Comparison of ENCODE assay signal across 8 cellular contexts in genomic region chr19:44644391-44645016, GRCh38. TPM values are rescaled to one million over a fixed set of nuclear protein-coding genes. Genes with fewer than 3 reads are reported as not detected.
A peak's percentile ranks its signal among the peaks of the same experiment; 100 is the strongest.
DNase-seq lines count a peak whose midpoint lies in the region; ATAC-seq and TF ChIP-seq lines count a peak whose summit lies in the region.

No MANE protein-coding gene starts in this region.

- H3K36me3 ChIP-seq in RWPE2 (ENCODE audit: low read depth) = peaks cover 37% of the 10 kb centered on the region
- peaks cover under 1% of the 10 kb centered on the region for H3K36me3 ChIP-seq in mucosa of stomach (ENCODE audit: control insufficient read depth, insufficient read depth, low read length)
- H3K36me3 ChIP-seq in aorta (ENCODE audit: control insufficient read depth in 1 of 2, insufficient read depth in 2 of 2, low read length in 1 of 2) = no peaks in the 10 kb centered on the region

- H3K4me1 Mint-ChIP-seq in effector memory CD8-positive, alpha-beta T cell (ENCODE audit: low read depth in 2 of 2) = peaks cover 0 to 3% of the 10 kb centered on the region in 2 donors

- H3K27me3 ChIP-seq in RWPE2 (ENCODE audit: insufficient read depth, poor library complexity, severe bottlenecking) (no peaks in the 10 kb centered on the region), mucosa of stomach (ENCODE audit: control insufficient read depth, insufficient read depth, low read length) (no peaks in the 10 kb centered on the region), aorta (ENCODE audit: control insufficient read depth in 1 of 2, insufficient read depth in 2 of 2, low read length in 1 of 2) (no peaks in the 10 kb centered on the region)

- no peak for TF ChIP-seq CTCF in AG09309 (IDR thresholded peaks at IDR 0.05; ENCODE audit: control insufficient read depth, insufficient read depth, low read depth, low read length, missing control alignments)
- no peak for TF ChIP-seq CTCF in GM20000 (IDR thresholded peaks at IDR 0.05; ENCODE audit: extremely low read depth, missing control alignments)
- TF ChIP-seq CTCF in RWPE2 (IDR thresholded peaks at IDR 0.05; ENCODE audit: poor library complexity, severe bottlenecking) = no peak

- 3 to 4% methylated on average over 14 of the region's 14 CpGs for WGBS in aorta, 2 donors

- peak; percentile 62 for ATAC-seq in RWPE2 (ENCODE audit: low read depth)
- ATAC-seq in effector memory CD8-positive, alpha-beta T cell (replicated peaks) = no peak
- ATAC-seq in aorta (ENCODE audit: low FRiP score) = peak; percentile 64
- ATAC-seq in GM21360 (IDR thresholded peaks at IDR 0.05; ENCODE audit: unreplicated experiment) = no peak
- ATAC-seq in HG03097 (IDR thresholded peaks at IDR 0.05; ENCODE audit: low FRiP score, unreplicated experiment) = no peak

- H3K9me3 Mint-ChIP-seq in effector memory CD8-positive, alpha-beta T cell = no peaks in the 10 kb centered on the region

- peaks cover 12 to 70% of the 10 kb centered on the region in 2 donors for H3K27me3 Mint-ChIP-seq in effector memory CD8-positive, alpha-beta T cell

- peak overlapping the region; percentile 55 to 63 for H3K4me3 Mint-ChIP-seq in effector memory CD8-positive, alpha-beta T cell

- H3K9me3 ChIP-seq in RWPE2 (ENCODE audit: severe bottlenecking) = no peaks in the 10 kb centered on the region
- no peaks in the 10 kb centered on the region for H3K9me3 ChIP-seq in mucosa of stomach (ENCODE audit: control insufficient read depth, low read length)
- no peaks in the 10 kb centered on the region for H3K9me3 ChIP-seq in aorta (ENCODE audit: control insufficient read depth, low read length)

- H3K27ac ChIP-seq in RWPE2 (ENCODE audit: poor library complexity, severe bottlenecking) (peak overlapping the region; percentile 82), aorta (ENCODE audit: low read depth in 1 of 2, low read length in 2 of 2) (no peak overlapping the region)

- intact Hi-C loops in aorta (cut with DNase I) = no loop called here

- H3K9ac ChIP-seq in mucosa of stomach (ENCODE audit: low read length) = peak overlapping the region; percentile 86

- H3K4me3 ChIP-seq in AG09309 (ENCODE audit: control insufficient read depth, low read depth, low read length) (peak overlapping the region; percentile 69), RWPE2 (ENCODE audit: severe bottlenecking) (peak overlapping the region; percentile 80), mucosa of stomach (ENCODE audit: low read length) (peak overlapping the region; percentile 82), aorta (ENCODE audit: low read length in 2 of 2) (peak overlapping the region; percentile 64 to 97)

- H3K27ac Mint-ChIP-seq in effector memory CD8-positive, alpha-beta T cell = peak overlapping the region in 1 of 2 donors; percentile 38

- DNase-seq in AG09309 (ENCODE audit: low read depth) = no peak
- DNase-seq in GM20000 (ENCODE audit: low spot score) = peak; percentile 45
- no peak for DNase-seq in RWPE2 (ENCODE audit: low spot score)
- DNase-seq in effector memory CD8-positive, alpha-beta T cell = no peak
- peak; percentile 57 to 81 for DNase-seq in aorta

- no peaks in the 10 kb centered on the region for H3K36me3 Mint-ChIP-seq in effector memory CD8-positive, alpha-beta T cell (ENCODE audit: insufficient read depth)

- H3K4me1 ChIP-seq in RWPE2 (ENCODE audit: insufficient read depth, poor library complexity, severe bottlenecking) = peaks cover 10% of the 10 kb centered on the region
- no peaks in the 10 kb centered on the region for H3K4me1 ChIP-seq in mucosa of stomach (ENCODE audit: control insufficient read depth, insufficient read depth, low read length)
- no peaks in the 10 kb centered on the region for H3K4me1 ChIP-seq in aorta (ENCODE audit: control insufficient read depth in 1 of 2, insufficient read depth in 2 of 2, low read length in 2 of 2)

RNA-seq across cellular contexts. Expression of gene PVR, which starts 0.8 kb away (rescaled TPM):
- 10 to 100 TPM; 31.3 to 44.2 TPM for total RNA-seq in aorta
- 10 to 100 TPM in 1 of 2 donors, 1 to 10 TPM in 1; 7.4 to 24.6 TPM for polyA plus RNA-seq in aorta

RNA-seq across cellular contexts. Expression of gene CEACAM19, which starts 26.8 kb away (rescaled TPM):
- total RNA-seq in aorta = 10 to 100 TPM; 12.7 TPM
- polyA plus RNA-seq in aorta = 10 to 100 TPM in 1 of 2 donors, 1 to 10 TPM in 1; 1.8 to 18.4 TPM

RNA-seq across cellular contexts. Expression of gene IGSF23, which starts 31.1 kb away (rescaled TPM):
- total RNA-seq in aorta = not detected
- 1 to 10 TPM in 1 of 2 donors, under 1 TPM in 1; 0.18 to 8.4 TPM for polyA plus RNA-seq in aorta

RNA-seq across cellular contexts. Expression of gene CEACAM16, which starts 54.4 kb away (rescaled TPM):
- under 1 TPM in 1 of 2 donors, not detected in 1; 0.36 TPM for total RNA-seq in aorta
- not detected for polyA plus RNA-seq in aorta

Comparison
In these comparisons a context has a peak if more than half of its experiments do, and no peak if none do; other contexts are left out.
1. DNase-seq: peak in GM20000 (single experiment) and aorta (2 of 2); none in AG09309 (single experiment), RWPE2 (single experiment) and effector memory CD8-positive, alpha-beta T cell (0 of 3).
2. ATAC-seq: peak in RWPE2 (single experiment) and aorta (single experiment); none in effector memory CD8-positive, alpha-beta T cell (single experiment), GM21360 (single experiment) and HG03097 (single experiment).
3. Peak in every context shown above with its lines, with median percentiles within 50 percentile points of each other: H3K4me3 ChIP-seq.